Comparison of ENCODE assay signal across 8 cellular contexts in the genomic region with DNA sequence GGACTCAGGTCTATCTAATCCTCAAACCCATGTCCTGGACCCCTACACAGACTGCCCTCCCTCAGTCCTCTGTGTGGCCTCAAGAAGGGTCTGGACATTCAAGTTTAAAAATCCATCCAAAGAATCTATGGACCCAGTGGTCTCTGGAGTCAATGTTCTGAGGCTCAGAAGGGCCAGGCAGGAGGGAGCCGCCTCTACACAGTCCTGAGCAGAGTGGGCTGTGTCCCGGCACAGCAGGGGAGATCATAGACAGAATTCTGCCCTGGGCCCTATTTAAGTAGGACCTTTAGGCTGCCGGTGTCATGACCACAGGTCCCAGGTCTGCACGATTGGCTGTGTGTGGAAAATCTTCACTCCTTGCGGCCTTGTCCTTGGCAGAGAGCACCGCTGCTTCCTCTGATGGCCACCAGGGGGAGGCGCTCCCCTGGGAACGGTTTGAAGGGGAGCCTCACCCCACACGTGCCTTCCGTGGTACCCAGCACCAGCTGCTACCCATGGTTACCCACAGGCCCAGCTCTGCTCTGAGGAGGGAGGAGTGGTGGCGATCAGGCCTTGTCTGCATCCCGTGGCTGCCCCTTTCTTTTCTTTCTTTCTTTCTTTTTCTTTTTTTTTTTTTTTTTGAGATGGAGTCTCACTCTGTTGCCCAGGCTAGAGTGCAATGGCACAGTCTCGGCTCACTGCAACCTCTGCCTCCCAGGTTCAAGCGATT. TPM values are rescaled to one million over a fixed set of nuclear protein-coding genes. Genes with fewer than 3 reads are reported as not detected.
DNase-seq lines count a peak whose midpoint lies in the region; ATAC-seq and TF ChIP-seq lines count a peak whose summit lies in the region.

No MANE protein-coding gene starts in this region.

- 24 to 36% methylated on average over 14 of the region's 14 CpGs for WGBS in sigmoid colon, 2 donors

- intact Hi-C loops in left cardiac atrium (cut with DNase I) (loop anchor here in 1 of 2 donors (2.0 to 10.0 kb wide), 2 partner anchors 97 to 127 kb away; no protein-coding TSS in a partner anchor), sigmoid colon (cut with DNase I) (loop anchor here (5.0 kb wide), 1 partner anchor 125 kb away; no protein-coding TSS in a partner anchor)

- TF ChIP-seq EP300 in sigmoid colon (IDR thresholded peaks at IDR 0.05) = no peak

- H3K27me3 ChIP-seq in sigmoid colon = no peaks in the 10 kb centered on the region

- TF ChIP-seq CTCF in HFF-Myc (IDR thresholded peaks at IDR 0.05; ENCODE audit: low read depth, low read length, missing control alignments) (peak; percentile 94), sigmoid colon (IDR thresholded peaks at IDR 0.05) (peak; percentile 45 to 69 (median 64))

- no peak overlapping the region for H3K27ac ChIP-seq in sigmoid colon

- peak; percentile 9 for DNase-seq in GF-D8 (lab: John Stamatoyannopoulos, UW)
- DNase-seq in HFF-Myc (ENCODE audit: extremely low read depth, low read depth) = peak; percentile 22
- DNase-seq in NCI-H1105 (lab: John Stamatoyannopoulos, UW) = peak; percentile 57
- DNase-seq in SW480 (ENCODE audit: low spot score) = peak; percentile 75
- peak; percentile 44 for DNase-seq in activated naive CD8-positive, alpha-beta T cell treated with anti-CD3 and anti-CD28 coated beads, Interleukin-2, amount 50 U/mL, for 16 hours (ENCODE audit: low read depth, low spot score)
- peak; percentile 72 for DNase-seq in left cardiac atrium
- DNase-seq in sigmoid colon = peak; percentile 81

- no peaks in the 10 kb centered on the region for H3K36me3 ChIP-seq in sigmoid colon

- no peaks in the 10 kb centered on the region for H3K4me1 ChIP-seq in sigmoid colon

- TF ChIP-seq POLR2A in sigmoid colon (IDR thresholded peaks at IDR 0.05) = no peak

- no peak overlapping the region for H3K4me3 ChIP-seq in HFF-Myc (replicated peaks; ENCODE audit: low read depth, low read length)
- H3K4me3 ChIP-seq in sigmoid colon = no peak overlapping the region

- peak; percentile 89 to 92 for ATAC-seq in left cardiac atrium
- ATAC-seq in GM21528 (IDR thresholded peaks at IDR 0.05; ENCODE audit: low FRiP score, unreplicated experiment) = no peak

- H3K9me3 ChIP-seq in sigmoid colon = peaks cover 0 to 3% (median 1%) of the 10 kb centered on the region in 4 donors

RNA-seq across cellular contexts. Expression of a gene that starts 37.9 kb away (rescaled TPM):
- total RNA-seq in left cardiac atrium (10 to 100 TPM in 1 of 2 donors, 1 to 10 TPM in 1; 7.2 to 12.2 TPM), sigmoid colon (10 to 100 TPM in 2 of 4 donors, 1 to 10 TPM in 2; 5.7 to 16.3 (median 11.3) TPM)
- 1 to 10 TPM in 2 of 3 donors, under 1 TPM in 1; 0.23 to 4.5 (median 1.8) TPM for polyA plus RNA-seq in sigmoid colon

RNA-seq across cellular contexts. Expression of a gene that starts 39.8 kb away (rescaled TPM):
- total RNA-seq in left cardiac atrium (under 1 TPM; 0.50 to 0.58 TPM), sigmoid colon (under 1 TPM in 1 of 4 donors, not detected in 3; 0.36 TPM)
- under 1 TPM in 1 of 3 donors, not detected in 2; 0.25 TPM for polyA plus RNA-seq in sigmoid colon

RNA-seq across cellular contexts. Expression of a gene that starts 56.3 kb away (rescaled TPM):
- total RNA-seq in left cardiac atrium (10 to 100 TPM; 26.8 to 34.4 TPM), sigmoid colon (10 to 100 TPM; 53.2 to 92.5 (median 74.7) TPM)
- polyA plus RNA-seq in sigmoid colon = 100 to 1,000 TPM; 132 to 162 (median 146) TPM

RNA-seq across cellular contexts. Expression of a gene that starts 56.4 kb away (rescaled TPM):
- 1 to 10 TPM; 2.3 to 2.6 TPM for total RNA-seq in left cardiac atrium
- 1 to 10 TPM; 1.6 to 3.3 (median 2.6) TPM for total RNA-seq in sigmoid colon
- polyA plus RNA-seq in sigmoid colon = 10 to 100 TPM; 10.9 to 30.2 (median 13.2) TPM

Comparison
In these comparisons a context has a peak if more than half of its experiments do, and no peak if none do; other contexts are left out.
1. DNase-seq: peak in every context shown above with its lines; median percentile 81 in sigmoid colon; 75 in SW480; 72 in left cardiac atrium; 57 in NCI-H1105; 44 in activated naive CD8-positive, alpha-beta T cell treated with anti-CD3 and anti-CD28 coated beads, Interleukin-2, amount 50 U/mL, for 16 hours; 22 in HFF-Myc; 9 in GF-D8.